ENCODE assay signal across 8 cellular contexts in genomic region chr2:241609859-241610793, GRCh38. TPM values are rescaled to one million over a fixed set of nuclear protein-coding genes. Genes with fewer than 3 reads are reported as not detected.
DNase-seq lines count a peak whose midpoint lies in the region; ATAC-seq and TF ChIP-seq lines count a peak whose summit lies in the region.

No MANE protein-coding gene starts in this region.

- H3K9me3 Mint-ChIP-seq in CD4-positive, alpha-beta T cell, result no peaks in the 10 kb centered on the region

- peak overlapping the region; percentile 77 for H3K27ac Mint-ChIP-seq in CD4-positive, alpha-beta T cell

- H3K4me3 Mint-ChIP-seq in CD4-positive, alpha-beta T cell, result peak overlapping the region; percentile 45

- peak; percentile 65 for TF ChIP-seq CTCF in CD4-positive, alpha-beta T cell (IDR thresholded peaks at IDR 0.05)
- peak; percentile 57 to 83 for TF ChIP-seq CTCF in right atrium auricular region (IDR thresholded peaks at IDR 0.05)

- H3K9ac ChIP-seq in HUES48 (ENCODE audit: low read depth, low read length), result peak overlapping the region; percentile 74

- H3K36me3 Mint-ChIP-seq in CD4-positive, alpha-beta T cell (ENCODE audit: low read depth), result peaks cover 7% of the 10 kb centered on the region

- POLR2A ChIA-PET in CD4-positive, alpha-beta T cell (lab: Charles Lee), result interaction anchor here (1.0 to 1.2 kb wide), 3 partner anchors 8 to 77 kb away, joined by 3 to 4 read pairs (median 3); partner anchors contain the start of genes ATG4B and DTYMK

- DNase-seq in CD4-positive, alpha-beta T cell, result peak; percentile 82 to 95 (median 88)
- DNase-seq in SW480 (ENCODE audit: low spot score) (peak; percentile 79), amniotic epithelial cell (ENCODE audit: low read depth) (peak; percentile 73), right atrium auricular region (ENCODE audit: low spot score) (peak; percentile 79), pulmonary artery endothelial cell (ENCODE audit: low read depth, low spot score) (peak; percentile 22)

- ATAC-seq in CD4-positive, alpha-beta T cell (ENCODE audit: poor library complexity), result peak; percentile 99
- peak; percentile 94 for ATAC-seq in GM21381 (IDR thresholded peaks at IDR 0.05; ENCODE audit: unreplicated experiment)

- CTCF ChIA-PET in CD4-positive, alpha-beta T cell (lab: Charles Lee), result interaction anchor here (0.7 to 1.6 kb wide), 6 partner anchors 8 to 92 kb away, joined by 3 to 7 read pairs (median 4); partner anchors contain the start of genes ATG4B and ING5

- H3K4me3 ChIP-seq in HUES48 (ENCODE audit: low read depth, low read length) (peak overlapping the region; percentile 69), right atrium auricular region (peak overlapping the region; percentile 48 to 63), urinary bladder (ENCODE audit: low read depth, low read length) (peak overlapping the region; percentile 41)

- H3K4me1 ChIP-seq in HUES48 (ENCODE audit: control insufficient read depth, insufficient read depth, low read length) (0 out of 2 replicates have a peak, but pooled peaks cover 5% of the 10 kb centered on the region), right atrium auricular region (peaks cover 0 to 21% of the 10 kb centered on the region in 2 donors), urinary bladder (ENCODE audit: insufficient read depth) (peaks cover 1% of the 10 kb centered on the region)

- H3K36me3 ChIP-seq in HUES48 (ENCODE audit: control insufficient read depth, insufficient read depth, low read length) (peaks cover 22% of the 10 kb centered on the region), right atrium auricular region (peaks cover 11% of the 10 kb centered on the region), urinary bladder (ENCODE audit: insufficient read depth) (no peaks in the 10 kb centered on the region)

- H3K27me3 ChIP-seq in CD4-positive, alpha-beta T cell (ENCODE audit: control insufficient read depth, insufficient read depth, low read length), result no peaks in the 10 kb centered on the region
- no peaks in the 10 kb centered on the region for H3K27me3 ChIP-seq in HUES48 (ENCODE audit: control insufficient read depth, insufficient read depth, low read length)
- no peaks in the 10 kb centered on the region for H3K27me3 ChIP-seq in right atrium auricular region

- H3K27me3 Mint-ChIP-seq in CD4-positive, alpha-beta T cell, result no peaks in the 10 kb centered on the region

- 7% methylated on average over 76 of the region's 76 CpGs for WGBS in urinary bladder

- intact Hi-C loops in CD4-positive, alpha-beta T cell (cut with DNase I, micrococcal nuclease), result loop anchor here (2.0 to 10.0 kb wide), 9 partner anchors 101 to 1045 kb away; partner anchors contain the start of genes FARP2 (in 2 of the 2), STK25 (in 2 of the 2), DUSP28 (in 1 of the 2) and HDLBP (in 1 of the 2)

- H3K9me3 ChIP-seq in CD4-positive, alpha-beta T cell (ENCODE audit: control insufficient read depth, low read length), result no peaks in the 10 kb centered on the region
- no peaks in the 10 kb centered on the region for H3K9me3 ChIP-seq in HUES48 (ENCODE audit: control insufficient read depth, insufficient read depth, low read length)
- H3K9me3 ChIP-seq in right atrium auricular region, result no peaks in the 10 kb centered on the region

- no peak overlapping the region for H3K27ac ChIP-seq in CD4-positive, alpha-beta T cell (ENCODE audit: low read depth, low read length)
- H3K27ac ChIP-seq in HUES48 (ENCODE audit: low read depth, low read length) (peak overlapping the region; percentile 59), right atrium auricular region (peak overlapping the region; percentile 78 to 81), urinary bladder (ENCODE audit: low read depth) (peak overlapping the region; percentile 81)

- H3K4me1 Mint-ChIP-seq in CD4-positive, alpha-beta T cell (ENCODE audit: low read depth), result peaks cover 25% of the 10 kb centered on the region

RNA-seq across cellular contexts. Expression of gene THAP4, which starts 26.8 kb away (rescaled TPM):
- total RNA-seq in CD4-positive, alpha-beta T cell, result 10 to 100 TPM; 27.5 to 31.4 TPM
- total RNA-seq in right atrium auricular region (10 to 100 TPM; 76.8 to 94.7 TPM), pulmonary artery endothelial cell (47.3 and 56.6 TPM in 2 replicates), urinary bladder (18.9 TPM)
- 49.3 TPM for polyA plus RNA-seq in urinary bladder

RNA-seq across cellular contexts. Expression of gene ATG4B, which starts 27.4 kb away (rescaled TPM):
- 10 to 100 TPM; 86.5 to 89.4 TPM for total RNA-seq in CD4-positive, alpha-beta T cell
- total RNA-seq in right atrium auricular region, result 10 to 100 TPM; 47.8 to 53.0 TPM
- 75.2 and 75.8 TPM in 2 replicates for total RNA-seq in pulmonary artery endothelial cell
- 31.5 TPM for total RNA-seq in urinary bladder
- polyA plus RNA-seq in urinary bladder, result 52.2 TPM

RNA-seq across cellular contexts. Expression of gene BOK, which starts 51.6 kb away (rescaled TPM):
- total RNA-seq in CD4-positive, alpha-beta T cell, result not detected
- total RNA-seq in right atrium auricular region, result 10 to 100 TPM; 11.2 to 25.7 TPM
- total RNA-seq in pulmonary artery endothelial cell, result 39.4 and 57.5 TPM in 2 replicates
- 16.7 TPM for total RNA-seq in urinary bladder
- 95.8 TPM for polyA plus RNA-seq in urinary bladder

Comparison
In these comparisons a context has a peak if more than half of its experiments do, and no peak if none do; other contexts are left out.
1. DNase-seq: peak in every context shown above with its lines; median percentile 88 in CD4-positive, alpha-beta T cell; 79 in SW480; 79 in right atrium auricular region; 73 in amniotic epithelial cell; 22 in pulmonary artery endothelial cell.
2. RNA of gene BOK, which starts 51.6 kb away (total RNA-seq): 39.4 to 57.5 TPM in pulmonary artery endothelial cell, 11.2 to 25.7 TPM in right atrium auricular region and 16.7 TPM in urinary bladder (single experiment); not detected in CD4-positive, alpha-beta T cell; every median in the first group is over 10 times any median in the second.
3. Peak in every context shown above with its lines, with median percentiles within 50 percentile points of each other: H3K4me3 ChIP-seq.